ENCODE assay signal across 10 cellular contexts in genomic region chr11:108224366-108224765, GRCh38. TPM values are rescaled to one million over a fixed set of nuclear protein-coding genes. Genes with fewer than 3 reads are reported as not detected.
DNase-seq lines count a peak whose midpoint lies in the region; ATAC-seq, FAIRE-seq and TF ChIP-seq lines count a peak whose summit lies in the region.
"Had no signal": no experiment of that assay in that cellular context is flagged by ENCODE, and none has a peak within 500 bp of the region (broad histone marks: within the 10 kb centered on the region; RNA-seq: fewer than 3 reads in every experiment).

No MANE protein-coding gene starts in this region.

- no peak overlapping the region for H3K4me3 Mint-ChIP-seq in immature natural killer cell
- H3K4me3 Mint-ChIP-seq: dendritic cell treated with granulocyte-macrophage colony-stimulating factor and Interleukin-4, amounts not matched to agents 40 ng/mL and 50 ng/mL, for 4 days had no signal

- H3K4me1 Mint-ChIP-seq in immature natural killer cell, result peaks cover 30 to 60% of the 10 kb centered on the region in 2 donors

- ATAC-seq in heart left ventricle (no peak), Right ventricle myocardium superior (ENCODE audit: poor library complexity) (no peak), K562 (no peak), lung (ENCODE audit: insufficient read depth, low FRiP score) (no peak)

- in situ Hi-C loops in K562 (cut with MboI), result no loop called here

- H3K79me2 ChIP-seq in K562 (ENCODE audit: control insufficient read depth, insufficient read depth, low read length), result peaks cover 73% of the 10 kb centered on the region

- TF ChIP-seq POLR2A in heart left ventricle (IDR thresholded peaks at IDR 0.05) (no peak), K562 (conservative IDR thresholded peaks at IDR 0.05) (no peak), uterus (IDR thresholded peaks at IDR 0.05) (no peak)

- peaks cover 18% of the 10 kb centered on the region for H4K20me1 ChIP-seq in K562 (replicated peaks; ENCODE audit: control insufficient read depth, insufficient read depth, low read length)

- TF ChIP-seq CTCF in heart left ventricle (IDR thresholded peaks at IDR 0.05) (no peak), K562 (IDR thresholded peaks at IDR 0.05 in 2 of 3, conservative IDR thresholded peaks at IDR 0.05 in 1 of 3; ENCODE audit: insufficient read depth in 2 of 3, low read depth in 1 of 3, low read length in 3 of 3) (no peak), lung (IDR thresholded peaks at IDR 0.05; ENCODE audit: control extremely low read depth, extremely low read depth) (no peak), uterus (IDR thresholded peaks at IDR 0.05) (no peak)

- H3K4me1 ChIP-seq in heart left ventricle, result peaks cover 0 to 79% (median 33%) of the 10 kb centered on the region in 12 donors
- H3K4me1 ChIP-seq in K562 (replicated peaks in 1 of 2; ENCODE audit: control insufficient read depth in 2 of 2, insufficient read depth in 2 of 2, low read length in 2 of 2), result peaks cover 8 to 33% of the 10 kb centered on the region in 2 experiments; a peak in 4 of 5 replicates
- H3K4me1 ChIP-seq in lung (ENCODE audit: control insufficient read depth in 2 of 2, insufficient read depth in 2 of 2, low read length in 2 of 2), result peaks cover 3 to 21% of the 10 kb centered on the region in 2 donors
- H3K4me1 ChIP-seq in uterus, result peaks cover 0 to 7% of the 10 kb centered on the region in 2 donors

- H3K27ac ChIP-seq in heart left ventricle (peak overlapping the region in 10 of 12 donors; percentile 89 to 96 (median 93)), K562 (ENCODE audit: extremely low read depth, low read depth, low read length) (peak overlapping the region; percentile 95), lung (ENCODE audit: low read depth in 1 of 2, low read length in 1 of 2) (peak overlapping the region; percentile 46 to 67), uterus (peak overlapping the region; percentile 84 to 87)

- H3K36me3 ChIP-seq in heart left ventricle, result peaks cover 0 to 25% (median 20%) of the 10 kb centered on the region in 9 donors
- H3K36me3 ChIP-seq in K562 (ENCODE audit: control insufficient read depth, insufficient read depth, low read length), result peaks cover 29% of the 10 kb centered on the region
- peaks cover 0 to under 1% of the 10 kb centered on the region in 2 donors for H3K36me3 ChIP-seq in lung (ENCODE audit: control insufficient read depth in 2 of 2, insufficient read depth in 2 of 2, low read length in 2 of 2)
- H3K36me3 ChIP-seq in uterus, result no peaks in the 10 kb centered on the region

- no peak overlapping the region; the same call in 1 of the 2 replicates for H2AFZ ChIP-seq in K562 (ENCODE audit: low read depth, low read length)

- peak overlapping the region in 1 of 2 experiments; percentile 88; a peak in 2 of 4 replicates for H3K9ac ChIP-seq in K562 (ENCODE audit: insufficient read depth in 1 of 2, low read depth in 2 of 2, low read length in 2 of 2)

- BruUV-seq in K562 (replicated peaks; lab: Mats Ljungman, UMichigan), result no TSS peak

- H3K36me3 Mint-ChIP-seq in immature natural killer cell, result peaks cover 12 to 24% (median 13%) of the 10 kb centered on the region in 3 donors

- TF ChIP-seq EP300 in K562 (IDR thresholded peaks at IDR 0.05; ENCODE audit: low read length), result no peak

- no peak overlapping the region for H3K27ac Mint-ChIP-seq in immature natural killer cell
- H3K27ac Mint-ChIP-seq: dendritic cell treated with granulocyte-macrophage colony-stimulating factor and Interleukin-4, amounts not matched to agents 40 ng/mL and 50 ng/mL, for 4 days had no signal

- no peak for TF ChIP-seq RAD21 in K562 (CRISPR knock-in tag; conservative IDR thresholded peaks at IDR 0.05 in 1 of 2, IDR thresholded peaks at IDR 0.05 in 1 of 2)

- POLR2A ChIA-PET in K562 (lab: Yijun Ruan, JAX), result interaction anchor here (1.2 kb wide), 1 partner anchor 26 kb away, joined by 3 read pairs; no protein-coding TSS in a partner anchor

- H3K9me3 Mint-ChIP-seq in immature natural killer cell, result no peaks in the 10 kb centered on the region
- H3K9me3 Mint-ChIP-seq: dendritic cell treated with granulocyte-macrophage colony-stimulating factor and Interleukin-4, amounts not matched to agents 40 ng/mL and 50 ng/mL, for 4 days had no signal

- intact Hi-C loops in heart left ventricle (cut with DNase I), result loop anchor here in 6 of 10 donors (5.0 to 10.0 kb wide), 6 partner anchors 50 to 270 kb away; partner anchors contain the start of genes ACAT1 (in 2 of the 6), C11orf65 (in 1 of the 6), CUL5 (in 1 of the 6) and POGLUT3 (in 1 of the 6)
- intact Hi-C loops in Right ventricle myocardium superior (cut with DNase I), result no loop called here
- intact Hi-C loops in K562 (cut with micrococcal nuclease), result loop anchor here (5.0 to 10.0 kb wide), 3 partner anchors 128 to 217 kb away; partner anchors contain the start of gene CUL5
- intact Hi-C loops in uterus (cut with DNase I; ENCODE audit: low total_unique reads), result no loop called here

- CTCF ChIA-PET in K562 (lab: Yijun Ruan, JAX; ENCODE audit: low intra/inter-chr PET ratio), result no interaction called here

- 54 to 62% (median 57%) methylated on average over 4 of the region's 4 CpGs for WGBS in heart left ventricle, 4 donors
- WGBS in K562 (ENCODE audit: insufficient coverage, low coverage, missing lambda C conversion rate), result 9% methylated on average over 4 of the region's 4 CpGs
- 44 to 60% methylated on average over 4 of the region's 4 CpGs for WGBS in lung, 2 donors

- no peaks in the 10 kb centered on the region for H3K27me3 ChIP-seq in heart left ventricle
- no peaks in the 10 kb centered on the region for H3K27me3 ChIP-seq in K562 (ENCODE audit: control insufficient read depth in 2 of 2, insufficient read depth in 2 of 2, low read length in 2 of 2)
- no peaks in the 10 kb centered on the region for H3K27me3 ChIP-seq in lung (ENCODE audit: control insufficient read depth, insufficient read depth)
- no peaks in the 10 kb centered on the region for H3K27me3 ChIP-seq in uterus

- DNase-seq in heart left ventricle, result no peak
- no peak for DNase-seq in Right ventricle myocardium superior
- no peak for DNase-seq in K562 (ENCODE audit: extremely low read depth in 1 of 4, low spot score in 3 of 4)
- DNase-seq in lung (ENCODE audit: low spot score), result no peak
- no peak for DNase-seq in uterus
- no peak for DNase-seq in SHP77 (lab: John Stamatoyannopoulos, UW)
- no peak for DNase-seq in immature natural killer cell
- DNase-seq in NCI-H446 (lab: John Stamatoyannopoulos, UW), result no peak
- DNase-seq: T1000 had no signal

- no peak for FAIRE-seq in K562 (lab: Jason Lieb, UNC)

- peak overlapping the region in 9 of 12 donors; percentile 68 to 93 (median 78) for H3K4me3 ChIP-seq in heart left ventricle
- peak overlapping the region; percentile 80 for H3K4me3 ChIP-seq in K562
- no peak overlapping the region for H3K4me3 ChIP-seq in lung
- H3K4me3 ChIP-seq in uterus, result peak overlapping the region in 1 of 2 donors; percentile 78

- H3K4me2 ChIP-seq in K562 (ENCODE audit: insufficient read depth, low read length), result peak overlapping the region; percentile 86

- no peaks in the 10 kb centered on the region for H3K9me3 ChIP-seq in heart left ventricle
- no peaks in the 10 kb centered on the region for H3K9me3 ChIP-seq in K562 (replicated peaks; ENCODE audit: control insufficient read depth, insufficient read depth, low read depth, low read length)
- H3K9me3 ChIP-seq in lung (ENCODE audit: control insufficient read depth in 2 of 2, insufficient read depth in 1 of 2, low read length in 1 of 2), result no peaks in the 10 kb centered on the region
- H3K9me3 ChIP-seq in uterus, result no peaks in the 10 kb centered on the region

- peaks cover 2 to 10% (median 7%) of the 10 kb centered on the region in 3 donors for H3K27me3 Mint-ChIP-seq in immature natural killer cell (ENCODE audit: low read depth in 3 of 3)
- H3K27me3 Mint-ChIP-seq: dendritic cell treated with granulocyte-macrophage colony-stimulating factor and Interleukin-4, amounts not matched to agents 40 ng/mL and 50 ng/mL, for 4 days had no signal

- no peaks in the 10 kb centered on the region for H3K9me1 ChIP-seq in K562 (ENCODE audit: control insufficient read depth, insufficient read depth, low read length)

RNA-seq across cellular contexts. Expression of gene ATM, which starts 1.5 kb away (rescaled TPM):
- total RNA-seq in heart left ventricle (10 to 100 TPM; 25.3 to 50.8 (median 32.8) TPM), Right ventricle myocardium superior (27.1 TPM), K562 (2014; rRNA removed) (22.6 and 34.8 TPM in 2 replicates), K562 (2014; rRNA removed; fragmentation: Illumina TruSeq; extraction: Trizol) (44.0 and 45.4 TPM in 2 replicates), K562 (2015; rRNA removed; fragmentation: Illumina TruSeq; extraction: Trizol) (41.4 and 43.0 TPM in 2 replicates), K562 (2021) (26.2 and 26.9 TPM in 2 replicates), lung (100 to 1,000 TPM in 1 of 2 donors, 10 to 100 TPM in 1; 42.7 to 165 TPM), uterus (100 to 1,000 TPM in 2 of 4 donors, 10 to 100 TPM in 2; 51.2 to 196 (median 132) TPM)
- polyA plus RNA-seq in heart left ventricle (10 to 100 TPM; 14.0 to 15.5 TPM), K562 (2011; rRNA removed) (42.4 and 46.8 TPM in 2 replicates), K562 (2014; fragmentation: Illumina TruSeq; extraction: Trizol) (16.8 and 23.0 TPM in 2 replicates), K562 (2014; fragmentation: Nextera tagmentation; extraction: Ambion mirVana) (1 to 10 TPM; 8.3 to 9.0 TPM), K562 (2014; rRNA removed) (24.3 and 24.7 TPM in 2 replicates), lung (10 to 100 TPM; 14.9 to 17.0 TPM), immature natural killer cell (100 to 1,000 TPM in 1 of 3 donors, 10 to 100 TPM in 2; 57.8 to 111 (median 64.5) TPM)
- total RNA-seq in K562 (2011; cell fraction: chromatin; rRNA removed; ENCODE audit: low replicate concordance), result 94.8 and 383 TPM in 2 replicates
- 55.4 and 62.4 TPM in 2 replicates for total RNA-seq in K562 (2011; cell fraction: nucleolus; rRNA removed)
- 146 and 241 TPM in 2 replicates for total RNA-seq in K562 (2011; cell fraction: nucleoplasm; rRNA removed)
- 6.2 and 19.0 TPM in 2 replicates for polyA plus RNA-seq in K562 (2011; cell fraction: cytosol; rRNA removed)
- polyA plus RNA-seq in K562 (2011; cell fraction: nucleus; rRNA removed), result 58.4 and 79.4 TPM in 2 replicates
- 11.2 and 15.4 TPM in 2 replicates for polyA plus RNA-seq in K562 (2012)
- 125 and 138 TPM in 2 replicates for polyA minus RNA-seq in K562 (2011; rRNA and poly(A)+ RNA removed)
- 19.8 and 31.4 TPM in 2 replicates for polyA minus RNA-seq in K562 (2011; cell fraction: cytosol; rRNA and poly(A)+ RNA removed)
- polyA minus RNA-seq in K562 (2011; cell fraction: nucleus; rRNA and poly(A)+ RNA removed), result 130 and 239 TPM in 2 replicates

RNA-seq across cellular contexts. Expression of gene NPAT, which starts 1.9 kb away (rescaled TPM):
- 10 to 100 TPM in 4 of 9 donors, 1 to 10 TPM in 5; 7.0 to 12.3 (median 8.9) TPM for total RNA-seq in heart left ventricle
- polyA plus RNA-seq in heart left ventricle, result 1 to 10 TPM; 1.8 to 3.8 TPM
- total RNA-seq in Right ventricle myocardium superior, result 6.9 TPM
- 23.8 and 90.2 TPM in 2 replicates for total RNA-seq in K562 (2011; cell fraction: chromatin; rRNA removed; ENCODE audit: low replicate concordance)
- 13.3 and 24.3 TPM in 2 replicates for total RNA-seq in K562 (2011; cell fraction: nucleolus; rRNA removed)
- total RNA-seq in K562 (2011; cell fraction: nucleoplasm; rRNA removed), result 29.5 and 35.3 TPM in 2 replicates
- 16.1 and 18.8 TPM in 2 replicates for total RNA-seq in K562 (2014; rRNA removed)
- 30.0 and 35.1 TPM in 2 replicates for total RNA-seq in K562 (2014; rRNA removed; fragmentation: Illumina TruSeq; extraction: Trizol)
- total RNA-seq in K562 (2015; rRNA removed; fragmentation: Illumina TruSeq; extraction: Trizol), result 27.4 and 27.7 TPM in 2 replicates
- 21.6 and 22.1 TPM in 2 replicates for total RNA-seq in K562 (2021)
- 21.1 and 24.4 TPM in 2 replicates for polyA plus RNA-seq in K562 (2011; rRNA removed)
- 5.4 and 8.4 TPM in 2 replicates for polyA plus RNA-seq in K562 (2011; cell fraction: cytosol; rRNA removed)
- polyA plus RNA-seq in K562 (2011; cell fraction: nucleus; rRNA removed), result 25.9 and 29.4 TPM in 2 replicates
- 8.5 and 11.3 TPM in 2 replicates for polyA plus RNA-seq in K562 (2012)
- polyA plus RNA-seq in K562 (2014; fragmentation: Illumina TruSeq; extraction: Trizol), result 19.2 and 22.8 TPM in 2 replicates
- polyA plus RNA-seq in K562 (2014; fragmentation: Nextera tagmentation; extraction: Ambion mirVana), result 10 to 100 TPM in 1 of 2 experiments, 1 to 10 TPM in 1; 8.8 to 11.1 TPM
- 15.9 and 17.3 TPM in 2 replicates for polyA plus RNA-seq in K562 (2014; rRNA removed)
- polyA minus RNA-seq in K562 (2011; rRNA and poly(A)+ RNA removed), result 56.2 and 59.9 TPM in 2 replicates
- 14.9 and 19.6 TPM in 2 replicates for polyA minus RNA-seq in K562 (2011; cell fraction: cytosol; rRNA and poly(A)+ RNA removed)
- polyA minus RNA-seq in K562 (2011; cell fraction: nucleus; rRNA and poly(A)+ RNA removed), result 22.9 and 42.9 TPM in 2 replicates
- 10 to 100 TPM; 10.9 to 26.2 TPM for total RNA-seq in lung
- polyA plus RNA-seq in lung, result 1 to 10 TPM; 2.4 to 4.1 TPM
- 10 to 100 TPM; 14.7 to 28.9 (median 21.3) TPM for total RNA-seq in uterus
- polyA plus RNA-seq in immature natural killer cell, result 10 to 100 TPM; 15.6 to 30.5 (median 24.1) TPM

Comparison
In these comparisons a context has a peak if more than half of its experiments do, and no peak if none do; other contexts are left out.
1. intact Hi-C loops: an anchor here in heart left ventricle (5.0 to 10.0 kb wide) and K562 (5.0 to 10.0 kb wide); none called in Right ventricle myocardium superior and uterus.